In genomic region chr16:68347605-68348004, GRCh38 we compare ENCODE assay signal across 27 cellular contexts.
"Had no signal": no experiment of that assay in that cellular context is flagged by ENCODE, and none has a peak within 500 bp of the region (broad histone marks: within the 10 kb centered on the region; RNA-seq: fewer than 3 reads in every experiment).

No MANE protein-coding gene starts in this region.

- H3K9me3 ChIP-seq: colonic mucosa, esophagus squamous epithelium, heart right ventricle, left ventricle myocardium inferior, ovary, right lobe of liver, testis had no signal

- H3K27me3 ChIP-seq: colonic mucosa, esophagus squamous epithelium, heart right ventricle, ovary, right lobe of liver, testis had no signal

- H3K4me3 Mint-ChIP-seq: activated CD4-positive, alpha-beta memory T cell treated with anti-CD3 and anti-CD28 coated beads, Interleukin-2, amount 10 ng/mL, durations not matched to agents 7 days and 5 days; activated CD4-positive, alpha-beta T cell treated with anti-CD3 and anti-CD28 coated beads, Interleukin-2, amount 10 ng/mL, durations not matched to agents 7 days and 5 days; activated naive CD4-positive, alpha-beta T cell treated with anti-CD3 and anti-CD28 coated beads for 36 hours; nephron had no signal

- H3K9me3 Mint-ChIP-seq: activated CD4-positive, alpha-beta memory T cell treated with anti-CD3 and anti-CD28 coated beads, Interleukin-2, amount 10 ng/mL, durations not matched to agents 7 days and 5 days; activated CD4-positive, alpha-beta T cell treated with anti-CD3 and anti-CD28 coated beads, Interleukin-2, amount 10 ng/mL, durations not matched to agents 7 days and 5 days; activated naive CD4-positive, alpha-beta T cell treated with anti-CD3 and anti-CD28 coated beads for 36 hours; nephron had no signal

- H3K4me1 Mint-ChIP-seq: activated CD4-positive, alpha-beta memory T cell treated with anti-CD3 and anti-CD28 coated beads, Interleukin-2, amount 10 ng/mL, durations not matched to agents 7 days and 5 days had no signal

- FAIRE-seq: endometrium, islet of Langerhans, urothelium cell line had no signal

- DNase-seq: activated CD4-positive, alpha-beta memory T cell treated with anti-CD3 and anti-CD28 coated beads, Interleukin-2, amount 10 ng/mL, durations not matched to agents 7 days and 5 days; activated CD4-positive, alpha-beta T cell treated with anti-CD3 and anti-CD28 coated beads for 1 hour; activated CD4-positive, alpha-beta T cell treated with anti-CD3 and anti-CD28 coated beads, Interleukin-2, amount 10 ng/mL, durations not matched to agents 7 days and 5 days; activated CD8-positive, alpha-beta memory T cell treated with anti-CD3 and anti-CD28 coated beads, Interleukin-2, amount 10 ng/mL, durations not matched to agents 7 days and 5 days; activated effector memory CD4-positive, alpha-beta T cell treated with Interleukin-2 at 50 U/mL for 16 hours; activated naive CD4-positive, alpha-beta T cell treated with anti-CD3 and anti-CD28 coated beads for 36 hours; amygdala; cerebellar nuclear complex; colonic mucosa; effector CD8-positive, alpha-beta T cell; esophagus squamous epithelium; foreskin melanocyte; heart right ventricle; left ventricle myocardium inferior; stimulated activated CD4-positive, alpha-beta T cell treated with anti-CD3 and anti-CD28 coated beads, Interleukin-4, amount 100 ng/mL, for 1 hour; stimulated activated naive CD8-positive, alpha-beta T cell treated with anti-CD3 and anti-CD28 coated beads, Interleukin-15, Interleukin-2, amounts not matched to agents 100 U/mL and 50 U/mL, for 24 hours; T-helper 2 cell; testis; trophoblast cell had no signal

- H3K4me3 ChIP-seq: colonic mucosa, esophagus squamous epithelium, heart right ventricle, left ventricle myocardium inferior, ovary, right lobe of liver, testis had no signal

- H3K4me1 ChIP-seq: esophagus squamous epithelium had no signal

- ATAC-seq: activated CD8-positive, alpha-beta memory T cell treated with anti-CD3 and anti-CD28 coated beads, Interleukin-2, amount 10 ng/mL, durations not matched to agents 7 days and 5 days; heart right ventricle; right lobe of liver; stimulated activated naive CD8-positive, alpha-beta T cell treated with anti-CD3 and anti-CD28 coated beads, Interleukin-15, Interleukin-2, amounts not matched to agents 100 U/mL and 50 U/mL, for 24 hours had no signal

- H3K27me3 Mint-ChIP-seq: activated CD4-positive, alpha-beta memory T cell treated with anti-CD3 and anti-CD28 coated beads, Interleukin-2, amount 10 ng/mL, durations not matched to agents 7 days and 5 days; activated CD4-positive, alpha-beta T cell treated with anti-CD3 and anti-CD28 coated beads, Interleukin-2, amount 10 ng/mL, durations not matched to agents 7 days and 5 days; activated CD8-positive, alpha-beta memory T cell treated with anti-CD3 and anti-CD28 coated beads, Interleukin-2, amount 10 ng/mL, durations not matched to agents 7 days and 5 days; progenitor cell of endocrine pancreas had no signal

- H3K27ac Mint-ChIP-seq: activated CD4-positive, alpha-beta memory T cell treated with anti-CD3 and anti-CD28 coated beads, Interleukin-2, amount 10 ng/mL, durations not matched to agents 7 days and 5 days; activated CD4-positive, alpha-beta T cell treated with anti-CD3 and anti-CD28 coated beads, Interleukin-2, amount 10 ng/mL, durations not matched to agents 7 days and 5 days; activated naive CD4-positive, alpha-beta T cell treated with anti-CD3 and anti-CD28 coated beads for 36 hours; nephron; progenitor cell of endocrine pancreas had no signal

- H3K27ac ChIP-seq: colonic mucosa, epithelial cell of prostate, esophagus squamous epithelium, left ventricle myocardium inferior, ovary, right lobe of liver, testis had no signal
